ENCODE assay signal across 18 cellular contexts in genomic region chr6:84243240-84243639, GRCh38. TPM values are rescaled to one million over a fixed set of nuclear protein-coding genes. Genes with fewer than 3 reads are reported as not detected.
A peak's percentile ranks its signal among the peaks of the same experiment; 100 is the strongest.
DNase-seq lines count a peak whose midpoint lies in the region; ATAC-seq and TF ChIP-seq lines count a peak whose summit lies in the region.
"Had no signal": no experiment of that assay in that cellular context is flagged by ENCODE, and none has a peak within 500 bp of the region (broad histone marks: within the 10 kb centered on the region; RNA-seq: fewer than 3 reads in every experiment).

No MANE protein-coding gene starts in this region.

- H3K4me3 ChIP-seq in BJ (ENCODE audit: low read depth, low read length), result no peak overlapping the region
- H3K4me3 ChIP-seq in endodermal cell (ENCODE audit: low read length), result no peak overlapping the region
- H3K4me3 ChIP-seq: adrenal gland, neural progenitor cell had no signal

- WGBS in endodermal cell (ENCODE audit: insufficient coverage in 1 of 2, insufficient read length in 1 of 2), 2 experiments, result no CpG with 5 or more reads among the region's 1 CpG

- H3K36me3 Mint-ChIP-seq in HFFc6 (ENCODE audit: low read depth), result no peaks in the 10 kb centered on the region
- no peaks in the 10 kb centered on the region for H3K36me3 Mint-ChIP-seq in endodermal cell (ENCODE audit: low read depth)
- no peaks in the 10 kb centered on the region for H3K36me3 Mint-ChIP-seq in nephron (ENCODE audit: low read depth)
- H3K36me3 Mint-ChIP-seq: CD4-positive, alpha-beta memory T cell; IgD-negative memory B cell; neural progenitor cell had no signal

- no peaks in the 10 kb centered on the region for H3K9me3 ChIP-seq in endodermal cell (ENCODE audit: control insufficient read depth, low read length)
- H3K9me3 ChIP-seq: adrenal gland had no signal

- H3K4me3 Mint-ChIP-seq in HFFc6 (no peak overlapping the region), endodermal cell (no peak overlapping the region), nephron (no peak overlapping the region)
- H3K4me3 Mint-ChIP-seq: CD4-positive, alpha-beta memory T cell; effector memory CD8-positive, alpha-beta T cell; IgD-negative memory B cell; neural progenitor cell had no signal

- H3K36me3 ChIP-seq in BJ (ENCODE audit: control insufficient read depth, insufficient read depth, low read length) (no peaks in the 10 kb centered on the region), endodermal cell (ENCODE audit: control insufficient read depth, insufficient read depth, low read length) (no peaks in the 10 kb centered on the region)
- H3K36me3 ChIP-seq: adrenal gland, neural progenitor cell had no signal

- POLR2A ChIA-PET in BJ (lab: Charles Lee), result no interaction called here

- DNase-seq in BJ (ENCODE audit: low read depth) (no peak), HFFc6 (no peak), endodermal cell (no peak), NCI-H2227 (lab: John Stamatoyannopoulos, UW; ENCODE audit: unreplicated experiment) (no peak), occipital lobe (lab: John Stamatoyannopoulos, UW) (no peak)
- DNase-seq in stimulated activated naive CD8-positive, alpha-beta T cell treated with anti-CD3 and anti-CD28 coated beads, Interleukin-15, Interleukin-2, amounts not matched to agents 100 U/mL and 50 U/mL, for 24 hours, result no peak
- DNase-seq: adrenal gland; CD4-positive, alpha-beta memory T cell; DMS79 treated with DMSO at 0.1 percent for 48 hours; effector memory CD8-positive, alpha-beta T cell; hypothalamus; mesendoderm; NCI-H1048; NCI-H2171; NCI-H82 had no signal

- no peak overlapping the region for H3K9ac ChIP-seq in endodermal cell (ENCODE audit: extremely low read depth, low read length, poor library complexity, severe bottlenecking)
- H3K9ac ChIP-seq: neural progenitor cell had no signal

- TF ChIP-seq CTCF in BJ (IDR thresholded peaks at IDR 0.05; ENCODE audit: insufficient read depth, low read depth, low read length) (0 out of 2 replicates have a peak, but pooled peaks have one; percentile 9), HFFc6 (IDR thresholded peaks at IDR 0.05) (peak; percentile 59), endodermal cell (conservative IDR thresholded peaks at IDR 0.05) (peak; percentile 57), nephron (IDR thresholded peaks at IDR 0.05; ENCODE audit: unreplicated experiment in 3 of 3) (peak in 2 of 3 experiments; percentile 13 to 25)

- H3K27ac Mint-ChIP-seq in HFFc6 (no peak overlapping the region), endodermal cell (no peak overlapping the region), nephron (no peak overlapping the region)
- H3K27ac Mint-ChIP-seq: CD4-positive, alpha-beta memory T cell; effector memory CD8-positive, alpha-beta T cell; IgD-negative memory B cell; neural progenitor cell had no signal

- H3K9me3 Mint-ChIP-seq in HFFc6, result no peaks in the 10 kb centered on the region
- peaks cover 5% of the 10 kb centered on the region for H3K9me3 Mint-ChIP-seq in endodermal cell
- no peaks in the 10 kb centered on the region for H3K9me3 Mint-ChIP-seq in nephron
- H3K9me3 Mint-ChIP-seq: effector memory CD8-positive, alpha-beta T cell; IgD-negative memory B cell; neural progenitor cell had no signal

- CTCF ChIA-PET in BJ (lab: Yijun Ruan, JAX), result interaction anchor here (1.1 to 3.2 kb wide), 3 partner anchors 13 to 724 kb away, joined by 3 to 14 read pairs (median 6); partner anchors contain the start of gene CEP162

- H3K4me1 Mint-ChIP-seq in HFFc6 (ENCODE audit: low read depth) (no peaks in the 10 kb centered on the region), endodermal cell (peaks cover 3% of the 10 kb centered on the region), nephron (no peaks in the 10 kb centered on the region)
- H3K4me1 Mint-ChIP-seq: CD4-positive, alpha-beta memory T cell; IgD-negative memory B cell; neural progenitor cell had no signal

- H3K27me3 ChIP-seq in BJ (ENCODE audit: control insufficient read depth, insufficient read depth, low read length), result peaks cover 2% of the 10 kb centered on the region; the same call in 1 of the 2 replicates
- H3K27me3 ChIP-seq in endodermal cell (ENCODE audit: control insufficient read depth, insufficient read depth, low read length, poor library complexity, severe bottlenecking), result no peaks in the 10 kb centered on the region
- H3K27me3 ChIP-seq: adrenal gland, neural progenitor cell had no signal

- ATAC-seq in stimulated activated naive CD8-positive, alpha-beta T cell treated with anti-CD3 and anti-CD28 coated beads, Interleukin-15, Interleukin-2, amounts not matched to agents 100 U/mL and 50 U/mL, for 24 hours, result no peak
- ATAC-seq: effector memory CD8-positive, alpha-beta T cell had no signal

- no peaks in the 10 kb centered on the region for H3K4me1 ChIP-seq in endodermal cell (ENCODE audit: control insufficient read depth, insufficient read depth, low read length)
- H3K4me1 ChIP-seq: adrenal gland, neural progenitor cell had no signal

- H3K27me3 Mint-ChIP-seq in HFFc6 (ENCODE audit: insufficient read depth) (peaks cover 3% of the 10 kb centered on the region; the same call in 1 of the 2 replicates), endodermal cell (ENCODE audit: insufficient read depth) (no peaks in the 10 kb centered on the region), nephron (ENCODE audit: low read depth) (no peaks in the 10 kb centered on the region)
- H3K27me3 Mint-ChIP-seq: IgD-negative memory B cell had no signal

- no peak overlapping the region for H3K27ac ChIP-seq in endodermal cell (ENCODE audit: low read depth, low read length)
- H3K27ac ChIP-seq: adrenal gland, neural progenitor cell had no signal

RNA-seq across cellular contexts. Expression of gene CEP162, which starts 15.8 kb away (rescaled TPM):
- 0.75 and 2.2 TPM in 2 replicates for polyA plus RNA-seq in BJ (2011; rRNA removed)
- 0.38 and 1.4 TPM in 2 replicates for polyA minus RNA-seq in BJ (2011; rRNA and poly(A)+ RNA removed)
- total RNA-seq in HFFc6 (2021; fragmentation: NEBNext Ultra II Directional; extraction: Animal tissue kit (Norgen Biotek cat#: 25700)), result 1 to 10 TPM; 2.1 to 3.7 (median 3.1) TPM
- total RNA-seq in endodermal cell, result 10 to 100 TPM; 29.7 to 39.2 TPM
- polyA plus RNA-seq in endodermal cell (2013, experiment 1 of 2), result 11.8 TPM
- 13.9 TPM for polyA plus RNA-seq in endodermal cell (2013, experiment 2 of 2)
- 49.4 TPM for total RNA-seq in occipital lobe

Comparison
In these comparisons a context has a peak if more than half of its experiments do, and no peak if none do; other contexts are left out.
1. CTCF ChIP-seq: peak in every context shown above with its lines; median percentile 59 in HFFc6; 57 in endodermal cell; 19 in nephron; 9 in BJ.
2. RNA of gene CEP162, which starts 15.8 kb away (total RNA-seq): 49.4 TPM in occipital lobe (single experiment) and 29.7 to 39.2 TPM in endodermal cell; 2.1 to 3.7 TPM in HFFc6; every median in the first group is over 4 times any median in the second.